In the genomic region with DNA sequence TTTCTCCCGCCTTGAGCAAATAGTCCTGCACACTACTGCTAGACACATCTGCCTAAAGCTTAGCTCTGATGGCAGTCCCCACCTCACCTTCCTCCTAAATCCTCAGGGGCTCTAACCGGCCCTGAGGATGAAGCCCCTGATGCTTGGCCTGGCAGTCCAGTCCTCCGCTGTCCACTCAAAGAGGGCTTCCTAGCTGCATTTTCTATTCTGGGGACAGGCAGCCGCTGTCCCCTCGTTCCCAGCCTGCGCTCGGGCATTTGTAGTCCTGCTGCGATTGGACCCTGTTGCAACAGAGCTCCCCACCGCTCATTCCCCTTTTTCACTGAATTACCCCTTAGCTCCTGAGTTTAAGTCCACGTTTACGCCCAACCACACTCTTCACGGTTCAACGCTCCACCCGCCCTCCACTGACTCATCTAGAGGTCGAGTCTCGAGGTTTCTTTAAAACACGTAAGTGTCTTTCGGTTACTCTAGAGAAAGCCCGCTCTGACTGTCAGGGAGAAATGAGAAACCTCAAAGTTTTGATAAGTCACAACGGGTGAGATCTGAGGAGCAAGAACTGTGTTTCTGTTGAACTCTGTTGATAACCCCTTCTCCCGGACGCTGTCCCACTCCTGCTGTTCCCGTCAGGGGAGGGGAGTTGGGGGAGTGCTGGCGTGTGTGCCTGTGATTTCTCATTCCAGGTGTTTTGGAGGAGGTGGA, we compare ENCODE assay signal across 7 cellular contexts. TPM values are rescaled to one million over a fixed set of nuclear protein-coding genes. Genes with fewer than 3 reads are reported as not detected.
DNase-seq lines count a peak whose midpoint lies in the region; ATAC-seq and TF ChIP-seq lines count a peak whose summit lies in the region.

No MANE protein-coding gene starts in this region.

- H3K4me3 ChIP-seq in naive thymus-derived CD4-positive, alpha-beta T cell (ENCODE audit: low read length): peak overlapping the region; percentile 90
- H3K4me3 ChIP-seq in transverse colon: peak overlapping the region in 1 of 4 donors; percentile 33

- in situ Hi-C loops in transverse colon (cut with MboI; ENCODE audit: low pct_ligation_motif_present in 1 of 4, low pct_unique_long_range_greater_than_20kb in 1 of 4, low sequenced_read_pairs in 3 of 4): no loop called here

- peak in 1 of 5 experiments; percentile 16 for TF ChIP-seq CTCF in transverse colon (IDR thresholded peaks at IDR 0.05)

- peaks cover 44 to 56% of the 10 kb centered on the region in 2 donors for H3K4me1 ChIP-seq in naive thymus-derived CD4-positive, alpha-beta T cell (ENCODE audit: control insufficient read depth in 2 of 2, insufficient read depth in 2 of 2, low read length in 2 of 2)
- H3K4me1 ChIP-seq in transverse colon: peaks cover 6 to 23% (median 9%) of the 10 kb centered on the region in 4 donors

- H3K27me3 ChIP-seq in naive thymus-derived CD4-positive, alpha-beta T cell (ENCODE audit: control insufficient read depth in 2 of 2, insufficient read depth in 2 of 2, low read length in 2 of 2): no peaks in the 10 kb centered on the region
- no peaks in the 10 kb centered on the region for H3K27me3 ChIP-seq in transverse colon

- peaks cover 78% of the 10 kb centered on the region for H3K4me1 Mint-ChIP-seq in T-helper 1 cell treated with Interleukin-12 subunit alpha and Interleukin-12 subunit beta and Interleukin-4 antibody, amounts not matched to agents 30 μg/mL and 1 μg/mL, for 36 hours (ENCODE audit: low read depth)
- peaks cover 35 to 87% (median 56%) of the 10 kb centered on the region in 7 donors for H3K4me1 Mint-ChIP-seq in naive thymus-derived CD4-positive, alpha-beta T cell

- no peaks in the 10 kb centered on the region for H3K9me3 Mint-ChIP-seq in T-helper 1 cell treated with Interleukin-12 subunit alpha and Interleukin-12 subunit beta and Interleukin-4 antibody, amounts not matched to agents 30 μg/mL and 1 μg/mL, for 36 hours
- peaks cover 0 to 10% (median 0%) of the 10 kb centered on the region in 11 donors for H3K9me3 Mint-ChIP-seq in naive thymus-derived CD4-positive, alpha-beta T cell

- H3K36me3 Mint-ChIP-seq in T-helper 1 cell treated with Interleukin-12 subunit alpha and Interleukin-12 subunit beta and Interleukin-4 antibody, amounts not matched to agents 30 μg/mL and 1 μg/mL, for 36 hours (ENCODE audit: low read depth): peaks cover 80% of the 10 kb centered on the region
- H3K36me3 Mint-ChIP-seq in naive thymus-derived CD4-positive, alpha-beta T cell: peaks cover 39 to 77% (median 67%) of the 10 kb centered on the region in 5 donors

- peak overlapping the region; percentile 93 for H3K27ac Mint-ChIP-seq in T-helper 1 cell treated with Interleukin-12 subunit alpha and Interleukin-12 subunit beta and Interleukin-4 antibody, amounts not matched to agents 30 μg/mL and 1 μg/mL, for 36 hours
- H3K27ac Mint-ChIP-seq in naive thymus-derived CD4-positive, alpha-beta T cell: peak overlapping the region; percentile 92 to 100 (median 100)

- WGBS in transverse colon (ENCODE audit: low coverage in 1 of 2), 2 donors: 57 to 75% methylated on average over 9 to 24 of the region's 24 CpGs

- intact Hi-C loops in naive thymus-derived CD4-positive, alpha-beta T cell (cut with micrococcal nuclease): loop anchor here (1.0 to 2.0 kb wide), 9 partner anchors 14 to 202 kb away; no protein-coding TSS in a partner anchor
- intact Hi-C loops in transverse colon (cut with DNase I; ENCODE audit: low total_unique reads): loop anchor here (2.0 kb wide), 1 partner anchor 202 kb away; no protein-coding TSS in a partner anchor

- H3K4me3 Mint-ChIP-seq in T-helper 1 cell treated with Interleukin-12 subunit alpha and Interleukin-12 subunit beta and Interleukin-4 antibody, amounts not matched to agents 30 μg/mL and 1 μg/mL, for 36 hours: peak overlapping the region; percentile 92
- peak overlapping the region; percentile 90 to 100 (median 98) for H3K4me3 Mint-ChIP-seq in naive thymus-derived CD4-positive, alpha-beta T cell

- no peaks in the 10 kb centered on the region for H3K9me3 ChIP-seq in naive thymus-derived CD4-positive, alpha-beta T cell (ENCODE audit: control insufficient read depth in 2 of 3, low read length in 3 of 3)
- H3K9me3 ChIP-seq in transverse colon: no peaks in the 10 kb centered on the region

- ATAC-seq in GM19025 (IDR thresholded peaks at IDR 0.05; ENCODE audit: low read depth, unreplicated experiment) (peak; percentile 52), HG03135 (IDR thresholded peaks at IDR 0.05; ENCODE audit: unreplicated experiment) (peak; percentile 52)
- peak; percentile 52 for ATAC-seq in naive thymus-derived CD4-positive, alpha-beta T cell

- H3K27ac ChIP-seq in naive thymus-derived CD4-positive, alpha-beta T cell (ENCODE audit: low read depth, low read length): peak overlapping the region; percentile 99
- peak overlapping the region; percentile 4 to 63 (median 58) for H3K27ac ChIP-seq in transverse colon

- DNase-seq in astrocyte of the hippocampus (ENCODE audit: low read depth, low spot score): peak; percentile 68
- peak in 7 of 9 donors; percentile 36 to 83 (median 56) for DNase-seq in naive thymus-derived CD4-positive, alpha-beta T cell
- DNase-seq in transverse colon: no peak
- DNase-seq in Ammon's horn (ENCODE audit: low spot score): no peak

- H3K27me3 Mint-ChIP-seq in T-helper 1 cell treated with Interleukin-12 subunit alpha and Interleukin-12 subunit beta and Interleukin-4 antibody, amounts not matched to agents 30 μg/mL and 1 μg/mL, for 36 hours (ENCODE audit: low read depth): no peaks in the 10 kb centered on the region
- H3K27me3 Mint-ChIP-seq in naive thymus-derived CD4-positive, alpha-beta T cell: peaks cover 0 to 2% (median 0%) of the 10 kb centered on the region in 5 donors

- TF ChIP-seq EP300 in transverse colon (IDR thresholded peaks at IDR 0.05; ENCODE audit: low read depth): no peak

- peaks cover 0 to 86% (median 54%) of the 10 kb centered on the region in 3 experiments for H3K36me3 ChIP-seq in naive thymus-derived CD4-positive, alpha-beta T cell (ENCODE audit: control insufficient read depth in 2 of 3, insufficient read depth in 3 of 3, low read length in 3 of 3)
- H3K36me3 ChIP-seq in transverse colon: no peaks in the 10 kb centered on the region

- POLR2A ChIA-PET in naive thymus-derived CD4-positive, alpha-beta T cell (lab: Charles Lee): interaction anchor here (0.7 to 45.4 kb wide), 15 partner anchors 2 to 256 kb away, joined by 3 to 2132 read pairs (median 4); a partner anchor contains a TSS

- CTCF ChIA-PET in naive thymus-derived CD4-positive, alpha-beta T cell (lab: Charles Lee): interaction anchor here (0.6 to 16.3 kb wide), 22 partner anchors 10 to 1314 kb away, joined by 3 to 425 read pairs (median 6); no protein-coding TSS in a partner anchor

- no peak for TF ChIP-seq POLR2A in transverse colon (IDR thresholded peaks at IDR 0.05)

RNA-seq across cellular contexts. Expression of a gene that starts 4.5 kb away (rescaled TPM):
- 100 to 1,000 TPM; 153 to 675 (median 262) TPM for total RNA-seq in naive thymus-derived CD4-positive, alpha-beta T cell
- polyA plus RNA-seq in naive thymus-derived CD4-positive, alpha-beta T cell: 1,000 to 10,000 TPM; 1,350 to 2,301 TPM
- 1 to 10 TPM in 2 of 4 donors, under 1 TPM in 1, not detected in 1; 0.14 to 5.4 (median 4.9) TPM for total RNA-seq in transverse colon

RNA-seq across cellular contexts. Expression of a gene that starts 59.3 kb away (rescaled TPM):
- 10 to 100 TPM in 1 of 5 experiments, 1 to 10 TPM in 2, not detected in 2; 1.2 to 10.3 (median 1.3) TPM for total RNA-seq in naive thymus-derived CD4-positive, alpha-beta T cell
- polyA plus RNA-seq in naive thymus-derived CD4-positive, alpha-beta T cell: not detected
- 1 to 10 TPM in 3 of 4 donors, not detected in 1; 1.2 to 4.2 (median 2.5) TPM for total RNA-seq in transverse colon

Comparison
In these comparisons a context has a peak if more than half of its experiments do, and no peak if none do; other contexts are left out.
1. DNase-seq: peak in astrocyte of the hippocampus (single experiment) and naive thymus-derived CD4-positive, alpha-beta T cell (7 of 9); none in transverse colon (single experiment) and Ammon's horn (single experiment).
2. RNA of a gene that starts 4.5 kb away (total RNA-seq): 153 to 675 TPM in naive thymus-derived CD4-positive, alpha-beta T cell; 0.14 to 5.4 TPM in transverse colon; every median in the first group is over 10 times any median in the second.
3. Peak in every context shown above with its lines, with median percentiles within 50 percentile points of each other: ATAC-seq.